Comparison of ENCODE assay signal across 9 cellular contexts in genomic region chr18:63177822-63178525, GRCh38.
DNase-seq lines count a peak whose midpoint lies in the region; ATAC-seq, FAIRE-seq and TF ChIP-seq lines count a peak whose summit lies in the region.
"Had no signal": no experiment of that assay in that cellular context is flagged by ENCODE, and none has a peak within 500 bp of the region (broad histone marks: within the 10 kb centered on the region; RNA-seq: fewer than 3 reads in every experiment).

No MANE protein-coding gene starts in this region.

- H3K36me3 ChIP-seq in gastrocnemius medialis, result no peaks in the 10 kb centered on the region

- intact Hi-C loops in gastrocnemius medialis (cut with DNase I; ENCODE audit: low total_unique reads), result loop anchor here (2.0 kb wide), 1 partner anchor 15 kb away; no protein-coding TSS in a partner anchor

- DNase-seq in GM12891 (ENCODE audit: insufficient read length, low spot score), result no peak
- peak; percentile 83 to 95 for DNase-seq in NCI-H526 (lab: John Stamatoyannopoulos, UW)
- peak; percentile 44 for DNase-seq in fibroblast of peridontal ligament (ENCODE audit: extremely low read depth)
- peak in 1 of 2 donors; percentile 43 for DNase-seq in gastrocnemius medialis
- no peak for DNase-seq in NCI-H82 treated with DMSO at 0.1 percent for 48 hours (lab: John Stamatoyannopoulos, UW; ENCODE audit: unreplicated experiment)
- no peak for DNase-seq in SHP77 treated with DMSO at 0.1 percent for 48 hours (lab: John Stamatoyannopoulos, UW)
- DNase-seq: activated effector memory CD4-positive, alpha-beta T cell treated with anti-CD3 and anti-CD28 coated beads, Interleukin-2, amount 50 U/mL, for 16 hours had no signal

- H3K27ac ChIP-seq in gastrocnemius medialis, result peak overlapping the region; percentile 65 to 82 (median 72)

- in situ Hi-C loops in gastrocnemius medialis (cut with MboI; ENCODE audit: low sequenced_read_pairs in 4 of 4), result no loop called here

- TF ChIP-seq POLR2A in GM12891 (IDR thresholded peaks at IDR 0.05; ENCODE audit: low read depth, low read length), result no peak
- TF ChIP-seq POLR2A in gastrocnemius medialis (IDR thresholded peaks at IDR 0.05), result no peak

- H3K9me3 ChIP-seq in gastrocnemius medialis, result no peaks in the 10 kb centered on the region

- H3K4me1 ChIP-seq in gastrocnemius medialis, result peaks cover 37 to 41% of the 10 kb centered on the region in 2 donors

- FAIRE-seq in GM12891 (lab: Jason Lieb, UNC), result peak; percentile 28

- TF ChIP-seq CTCF in gastrocnemius medialis (IDR thresholded peaks at IDR 0.05 in 4 of 5, conservative IDR thresholded peaks at IDR 0.05 in 1 of 5), result no peak

- ATAC-seq in gastrocnemius medialis, result peak; percentile 64 to 66
- no peak for ATAC-seq in HG03460 (IDR thresholded peaks at IDR 0.05; ENCODE audit: unreplicated experiment)
- ATAC-seq in HG02610 (IDR thresholded peaks at IDR 0.05; ENCODE audit: unreplicated experiment), result no peak

- peak overlapping the region; percentile 39 to 52 (median 47) for H3K4me3 ChIP-seq in gastrocnemius medialis

- no peaks in the 10 kb centered on the region for H3K27me3 ChIP-seq in gastrocnemius medialis

TF ChIP-seq in GM12891, 5 proteins besides CTCF, POLR2A, EP300 and RAD21:
- TF ChIP-seq SPI1 (IDR thresholded peaks at IDR 0.05; ENCODE audit: low read depth, low read length), result no peak
- TF ChIP-seq TAF1 (IDR thresholded peaks at IDR 0.05; ENCODE audit: low read depth, low read length), result no peak
- no peak for TF ChIP-seq POLR2AphosphoS5 (IDR thresholded peaks at IDR 0.05; ENCODE audit: low read depth, low read length)
- TF ChIP-seq POU2F2 (IDR thresholded peaks at IDR 0.05; ENCODE audit: low read depth, low read length), result no peak
TF ChIP-seq in GM12891: peak in this region for 0.

Comparison
In these comparisons a context has a peak if more than half of its experiments do, and no peak if none do; other contexts are left out.
1. DNase-seq: peak in NCI-H526 (2 of 2) and fibroblast of peridontal ligament (single experiment); none in GM12891 (single experiment), NCI-H82 treated with DMSO at 0.1 percent for 48 hours (single experiment) and SHP77 treated with DMSO at 0.1 percent for 48 hours (single experiment).
2. ATAC-seq: peak in gastrocnemius medialis (2 of 2); none in HG03460 (single experiment) and HG02610 (single experiment).